In the genomic region with DNA sequence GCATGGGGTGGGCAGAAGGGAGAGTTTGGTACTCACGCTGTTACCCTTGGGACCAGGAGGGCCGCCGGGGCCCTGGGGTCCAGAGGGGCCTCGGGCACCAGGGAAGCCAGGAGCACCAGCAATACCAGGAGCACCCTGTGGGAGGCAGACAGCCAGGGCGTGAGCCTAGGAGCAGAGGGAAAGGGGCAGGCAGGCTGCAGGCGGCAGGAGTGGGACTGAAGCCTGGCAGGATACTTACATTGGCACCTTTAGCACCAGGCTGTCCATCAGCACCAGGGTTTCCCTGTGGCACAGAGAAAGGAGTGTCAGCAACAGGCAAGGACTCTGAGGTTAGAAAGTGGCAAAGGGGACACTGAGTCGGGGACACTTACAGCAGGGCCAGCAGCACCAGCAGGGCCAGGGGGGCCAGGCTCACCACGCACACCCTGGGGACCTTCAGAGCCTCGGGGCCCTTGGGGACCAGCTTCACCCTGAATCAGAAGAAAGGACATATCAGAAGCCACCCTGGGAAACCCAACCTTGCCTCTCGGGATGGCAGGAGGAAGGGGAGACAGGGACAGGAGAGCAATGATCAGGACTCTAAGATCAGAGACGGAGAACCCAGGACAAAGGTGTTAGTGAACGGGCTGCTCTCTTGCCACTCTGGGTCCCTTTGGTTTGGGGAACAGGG, we compare ENCODE assay signal across 10 cellular contexts. TPM values are rescaled to one million over a fixed set of nuclear protein-coding genes. Genes with fewer than 3 reads are reported as not detected.
DNase-seq lines count a peak whose midpoint lies in the region; ATAC-seq and TF ChIP-seq lines count a peak whose summit lies in the region.
"Had no signal": no experiment of that assay in that cellular context is flagged by ENCODE, and none has a peak within 500 bp of the region (broad histone marks: within the 10 kb centered on the region; RNA-seq: fewer than 3 reads in every experiment).

No MANE protein-coding gene starts in this region.

- no peaks in the 10 kb centered on the region for H3K9me3 ChIP-seq in right atrium auricular region

- peaks cover 32% of the 10 kb centered on the region for H3K4me1 Mint-ChIP-seq in stimulated activated memory B cell treated with anti-CD40 and anti-IgM and Interleukin-4, amounts not matched to agents 10 μg/mL and 1 μg/mL and 100 μg/mL, for 72 hours

- no peaks in the 10 kb centered on the region for H3K36me3 Mint-ChIP-seq in stimulated activated memory B cell treated with anti-CD40 and anti-IgM and Interleukin-4, amounts not matched to agents 10 μg/mL and 1 μg/mL and 100 μg/mL, for 72 hours
- H3K36me3 Mint-ChIP-seq: IgD-negative memory B cell had no signal

- DNase-seq in right atrium auricular region (ENCODE audit: low spot score) (no peak), NCI-H1048 (lab: John Stamatoyannopoulos, UW) (no peak), GOT3 (lab: John Stamatoyannopoulos, UW) (no peak)
- DNase-seq in stimulated activated naive CD8-positive, alpha-beta T cell treated with anti-CD3 and anti-CD28 coated beads, Interleukin-15, Interleukin-2, amounts not matched to agents 100 U/mL and 50 U/mL, for 24 hours = no peak
- DNase-seq: activated T-cell treated with anti-CD3 and anti-CD28 coated beads, Interleukin-2, amount 50 U/mL, for 1 hour had no signal

- peak overlapping the region; percentile 22 to 54 for H3K27ac ChIP-seq in right atrium auricular region

- H3K4me1 ChIP-seq in right atrium auricular region = peaks cover 0 to 38% of the 10 kb centered on the region in 2 donors

- TF ChIP-seq CTCF in GM12873 (IDR thresholded peaks at IDR 0.05; ENCODE audit: insufficient read depth, low read depth, low read length, missing control alignments) (peak; percentile 32), WI38 (IDR thresholded peaks at IDR 0.05; ENCODE audit: low read depth, low read length) (peak; percentile 43; the same call in 1 of the 2 replicates), right atrium auricular region (IDR thresholded peaks at IDR 0.05) (no peak)

- H3K27me3 ChIP-seq in right atrium auricular region = no peaks in the 10 kb centered on the region

- H3K4me3 ChIP-seq in WI38 (ENCODE audit: low read depth, low read length) (0 out of 2 replicates have a peak overlapping the region, but pooled peaks have one; percentile 11), right atrium auricular region (no peak overlapping the region)

- peaks cover 36% of the 10 kb centered on the region for H3K27me3 Mint-ChIP-seq in stimulated activated memory B cell treated with anti-CD40 and anti-IgM and Interleukin-4, amounts not matched to agents 10 μg/mL and 1 μg/mL and 100 μg/mL, for 72 hours

- H3K4me3 Mint-ChIP-seq in stimulated activated memory B cell treated with anti-CD40 and anti-IgM and Interleukin-4, amounts not matched to agents 10 μg/mL and 1 μg/mL and 100 μg/mL, for 72 hours = no peak overlapping the region
- H3K4me3 Mint-ChIP-seq: IgD-negative memory B cell; stimulated activated naive CD8-positive, alpha-beta T cell treated with anti-CD3 and anti-CD28 coated beads, Interleukin-15, Interleukin-2, amounts not matched to agents 100 ng/mL and 50 ng/mL, for 24 hours had no signal

- H3K9me3 Mint-ChIP-seq in stimulated activated memory B cell treated with anti-CD40 and anti-IgM and Interleukin-4, amounts not matched to agents 10 μg/mL and 1 μg/mL and 100 μg/mL, for 72 hours = no peaks in the 10 kb centered on the region
- H3K9me3 Mint-ChIP-seq: IgD-negative memory B cell; stimulated activated naive CD8-positive, alpha-beta T cell treated with anti-CD3 and anti-CD28 coated beads, Interleukin-15, Interleukin-2, amounts not matched to agents 100 ng/mL and 50 ng/mL, for 24 hours had no signal

- peaks cover 84% of the 10 kb centered on the region for H3K36me3 ChIP-seq in right atrium auricular region

- peak overlapping the region; percentile 20 for H3K27ac Mint-ChIP-seq in stimulated activated memory B cell treated with anti-CD40 and anti-IgM and Interleukin-4, amounts not matched to agents 10 μg/mL and 1 μg/mL and 100 μg/mL, for 72 hours
- H3K27ac Mint-ChIP-seq: stimulated activated naive CD8-positive, alpha-beta T cell treated with anti-CD3 and anti-CD28 coated beads, Interleukin-15, Interleukin-2, amounts not matched to agents 100 ng/mL and 50 ng/mL, for 24 hours had no signal

- ATAC-seq in stimulated activated memory B cell treated with anti-CD40 and anti-IgM and Interleukin-4, amounts not matched to agents 10 μg/mL and 1 μg/mL and 100 μg/mL, for 72 hours = no peak
- no peak for ATAC-seq in stimulated activated naive CD8-positive, alpha-beta T cell treated with anti-CD3 and anti-CD28 coated beads, Interleukin-15, Interleukin-2, amounts not matched to agents 100 U/mL and 50 U/mL, for 24 hours

RNA-seq across cellular contexts. Expression of gene COL1A1, which starts 6.1 kb away (rescaled TPM):
- 100 to 1,000 TPM in 1 of 2 donors, 10 to 100 TPM in 1; 19.8 to 180 TPM for total RNA-seq in right atrium auricular region

RNA-seq across cellular contexts. Expression of gene SGCA, which starts 29.5 kb away (rescaled TPM):
- total RNA-seq in right atrium auricular region = 100 to 1,000 TPM; 120 to 207 TPM

RNA-seq across cellular contexts. Expression of gene PPP1R9B, which starts 44.9 kb away (rescaled TPM):
- 10 to 100 TPM; 16.9 to 24.2 TPM for total RNA-seq in right atrium auricular region

Comparison
In these comparisons a context has a peak if more than half of its experiments do, and no peak if none do; other contexts are left out.
1. CTCF ChIP-seq: peak in GM12873 (single experiment) and WI38 (single experiment); none in right atrium auricular region (0 of 2).